ENCODE assay signal across 22 cellular contexts in genomic region chr19:16637535-16637934, GRCh38. TPM values are rescaled to one million over a fixed set of nuclear protein-coding genes. Genes with fewer than 3 reads are reported as not detected.
DNase-seq lines count a peak whose midpoint lies in the region; ATAC-seq lines count a peak whose summit lies in the region.
"Had no signal": no experiment of that assay in that cellular context is flagged by ENCODE, and none has a peak within 500 bp of the region (broad histone marks: within the 10 kb centered on the region; RNA-seq: fewer than 3 reads in every experiment).

No MANE protein-coding gene starts in this region.

- no peaks in the 10 kb centered on the region for H3K9me3 Mint-ChIP-seq in activated T-cell treated with anti-CD3 and anti-CD28 coated beads, Interleukin-2, amount 50 U/mL, for 24 hours
- H3K9me3 Mint-ChIP-seq in activated T-cell treated with anti-CD3 and anti-CD28 coated beads, Interleukin-2, amount 50 U/mL, for 4 hours = no peaks in the 10 kb centered on the region
- H3K9me3 Mint-ChIP-seq in stimulated activated naive B cell treated with anti-CD40 and anti-IgM and Interleukin-4, amounts not matched to agents 10 μg/mL and 1 μg/mL and 100 μg/mL, for 72 hours = no peaks in the 10 kb centered on the region
- H3K9me3 Mint-ChIP-seq: activated naive CD8-positive, alpha-beta T cell treated with anti-CD3 and anti-CD28 coated beads, Interleukin-2, amount 10 ng/mL, durations not matched to agents 7 days and 5 days; dendritic cell treated with granulocyte-macrophage colony-stimulating factor and Interleukin-4, amounts not matched to agents 40 ng/mL and 50 ng/mL, for 4 days; T-helper 2 cell treated with Interferon-gamma antibody and Interleukin-4, amounts not matched to agents 5 μg/mL and 100 μg/mL, for 36 hours had no signal

- H3K27me3 Mint-ChIP-seq in activated T-cell treated with anti-CD3 and anti-CD28 coated beads, Interleukin-2, amount 50 U/mL, for 24 hours = no peaks in the 10 kb centered on the region
- no peaks in the 10 kb centered on the region for H3K27me3 Mint-ChIP-seq in activated T-cell treated with anti-CD3 and anti-CD28 coated beads, Interleukin-2, amount 50 U/mL, for 4 hours (ENCODE audit: low read depth)
- no peaks in the 10 kb centered on the region for H3K27me3 Mint-ChIP-seq in stimulated activated naive B cell treated with anti-CD40 and anti-IgM and Interleukin-4, amounts not matched to agents 10 μg/mL and 1 μg/mL and 100 μg/mL, for 72 hours
- H3K27me3 Mint-ChIP-seq: activated CD4-positive, alpha-beta T cell treated with anti-CD3 and anti-CD28 coated beads for 36 hours; activated naive CD8-positive, alpha-beta T cell treated with anti-CD3 and anti-CD28 coated beads, Interleukin-2, amount 10 ng/mL, durations not matched to agents 7 days and 5 days; dendritic cell treated with granulocyte-macrophage colony-stimulating factor and Interleukin-4, amounts not matched to agents 40 ng/mL and 50 ng/mL, for 4 days had no signal

- H3K4me3 Mint-ChIP-seq in activated T-cell treated with anti-CD3 and anti-CD28 coated beads, Interleukin-2, amount 50 U/mL, for 24 hours = no peak overlapping the region
- no peak overlapping the region for H3K4me3 Mint-ChIP-seq in activated T-cell treated with anti-CD3 and anti-CD28 coated beads, Interleukin-2, amount 50 U/mL, for 4 hours
- H3K4me3 Mint-ChIP-seq in stimulated activated naive B cell treated with anti-CD40 and anti-IgM and Interleukin-4, amounts not matched to agents 10 μg/mL and 1 μg/mL and 100 μg/mL, for 72 hours = no peak overlapping the region
- H3K4me3 Mint-ChIP-seq: activated CD4-positive, alpha-beta T cell treated with anti-CD3 and anti-CD28 coated beads for 36 hours; activated naive CD8-positive, alpha-beta T cell treated with anti-CD3 and anti-CD28 coated beads, Interleukin-2, amount 10 ng/mL, durations not matched to agents 7 days and 5 days; dendritic cell treated with granulocyte-macrophage colony-stimulating factor and Interleukin-4, amounts not matched to agents 40 ng/mL and 50 ng/mL, for 4 days; T-helper 2 cell treated with Interferon-gamma antibody and Interleukin-4, amounts not matched to agents 5 μg/mL and 100 μg/mL, for 36 hours had no signal

- no peak overlapping the region for H3K4me3 ChIP-seq in SK-N-MC
- H3K4me3 ChIP-seq: right atrium auricular region had no signal

- peaks cover 81% of the 10 kb centered on the region for H3K36me3 Mint-ChIP-seq in activated T-cell treated with anti-CD3 and anti-CD28 coated beads, Interleukin-2, amount 50 U/mL, for 24 hours (ENCODE audit: low read depth)
- peaks cover 10% of the 10 kb centered on the region for H3K36me3 Mint-ChIP-seq in activated T-cell treated with anti-CD3 and anti-CD28 coated beads, Interleukin-2, amount 50 U/mL, for 4 hours (ENCODE audit: insufficient read depth)
- H3K36me3 Mint-ChIP-seq in stimulated activated naive B cell treated with anti-CD40 and anti-IgM and Interleukin-4, amounts not matched to agents 10 μg/mL and 1 μg/mL and 100 μg/mL, for 72 hours = peaks cover 27 to 51% of the 10 kb centered on the region in 2 donors

- peak overlapping the region; percentile 75; the same call in 1 of the 2 replicates for H3K27ac ChIP-seq in SK-N-MC
- H3K27ac ChIP-seq: brain microvascular endothelial cell, right atrium auricular region had no signal

- H3K36me3 ChIP-seq in SK-N-MC (ENCODE audit: insufficient read depth, low read length) = peaks cover 59% of the 10 kb centered on the region

- no peak overlapping the region for H3K9ac ChIP-seq in SK-N-MC (ENCODE audit: insufficient read length)

- no peaks in the 10 kb centered on the region for H3K9me3 ChIP-seq in SK-N-MC (ENCODE audit: low read depth, low read length)
- H3K9me3 ChIP-seq: right atrium auricular region had no signal

- no peak for ATAC-seq in activated T-cell treated with anti-CD3 and anti-CD28 coated beads, Interleukin-2, amount 50 U/mL, for 4 hours
- ATAC-seq in left lobe of liver (peak; percentile 63), GM18867 (IDR thresholded peaks at IDR 0.05; ENCODE audit: unreplicated experiment) (no peak), HG02763 (IDR thresholded peaks at IDR 0.05; ENCODE audit: unreplicated experiment) (no peak)
- ATAC-seq in stimulated activated naive B cell treated with anti-CD40 and anti-IgM and Interleukin-4, amounts not matched to agents 10 μg/mL and 1 μg/mL and 100 μg/mL, for 72 hours (replicated peaks) = no peak
- ATAC-seq: activated CD4-positive, alpha-beta T cell treated with anti-CD3 and anti-CD28 coated beads for 36 hours had no signal

- H3K4me1 Mint-ChIP-seq in activated T-cell treated with anti-CD3 and anti-CD28 coated beads, Interleukin-2, amount 50 U/mL, for 24 hours (ENCODE audit: low read depth) = peaks cover 21% of the 10 kb centered on the region
- H3K4me1 Mint-ChIP-seq in activated T-cell treated with anti-CD3 and anti-CD28 coated beads, Interleukin-2, amount 50 U/mL, for 4 hours (ENCODE audit: low read depth) = peaks cover 9% of the 10 kb centered on the region
- H3K4me1 Mint-ChIP-seq in stimulated activated naive B cell treated with anti-CD40 and anti-IgM and Interleukin-4, amounts not matched to agents 10 μg/mL and 1 μg/mL and 100 μg/mL, for 72 hours = peaks cover 9 to 21% of the 10 kb centered on the region in 2 donors

- peak overlapping the region; percentile 58 for H3K27ac Mint-ChIP-seq in activated T-cell treated with anti-CD3 and anti-CD28 coated beads, Interleukin-2, amount 50 U/mL, for 24 hours
- peak overlapping the region; percentile 20 for H3K27ac Mint-ChIP-seq in stimulated activated naive B cell treated with anti-CD40 and anti-IgM and Interleukin-4, amounts not matched to agents 10 μg/mL and 1 μg/mL and 100 μg/mL, for 72 hours
- H3K27ac Mint-ChIP-seq: activated CD4-positive, alpha-beta T cell treated with anti-CD3 and anti-CD28 coated beads for 36 hours; activated naive CD8-positive, alpha-beta T cell treated with anti-CD3 and anti-CD28 coated beads, Interleukin-2, amount 10 ng/mL, durations not matched to agents 7 days and 5 days; dendritic cell treated with granulocyte-macrophage colony-stimulating factor and Interleukin-4, amounts not matched to agents 40 ng/mL and 50 ng/mL, for 4 days; T-helper 2 cell treated with Interferon-gamma antibody and Interleukin-4, amounts not matched to agents 5 μg/mL and 100 μg/mL, for 36 hours had no signal

- DNase-seq in activated T-cell treated with anti-CD3 and anti-CD28 coated beads, Interleukin-2, amount 50 U/mL, for 24 hours = no peak
- no peak for DNase-seq in activated T-cell treated with anti-CD3 and anti-CD28 coated beads, Interleukin-2, amount 50 U/mL, for 4 hours
- peak; percentile 32 for DNase-seq in SK-N-MC (ENCODE audit: low read depth, low spot score)
- DNase-seq in left lobe of liver (ENCODE audit: low spot score) = no peak
- DNase-seq in stimulated activated naive B cell treated with anti-CD40 and anti-IgM and Interleukin-4, amounts not matched to agents 10 μg/mL and 1 μg/mL and 100 μg/mL, for 72 hours = no peak
- DNase-seq in NCI-H748 (lab: John Stamatoyannopoulos, UW; ENCODE audit: unreplicated experiment) = no peak
- DNase-seq: activated CD4-positive, alpha-beta T cell treated with anti-CD3 and anti-CD28 coated beads for 36 hours; activated naive CD8-positive, alpha-beta T cell treated with anti-CD3 and anti-CD28 coated beads, Interleukin-2, amount 10 ng/mL, durations not matched to agents 7 days and 5 days; activated T-cell treated with anti-CD3 and anti-CD28 coated beads for 4 hours; brain microvascular endothelial cell; EL; erythroblast; head of caudate nucleus; mammary epithelial cell; MM.1S; NCI-H1694 treated with DMSO at 0.1 percent for 48 hours; NCI-H446 had no signal

RNA-seq across cellular contexts. Expression of gene MED26, which starts 9.5 kb away (rescaled TPM):
- total RNA-seq in activated T-cell treated with anti-CD3 and anti-CD28 coated beads, Interleukin-2, amount 50 U/mL, for 4 hours = 10 to 100 TPM; 17.4 to 19.5 (median 18.2) TPM
- total RNA-seq in left lobe of liver = 6.0 TPM

RNA-seq across cellular contexts. Expression of gene SMIM7, which starts 22.4 kb away (rescaled TPM):
- total RNA-seq in activated T-cell treated with anti-CD3 and anti-CD28 coated beads, Interleukin-2, amount 50 U/mL, for 4 hours = 10 to 100 TPM; 55.3 to 60.2 (median 60.2) TPM
- 37.9 TPM for total RNA-seq in left lobe of liver

RNA-seq across cellular contexts. Expression of gene TMEM38A, which starts 23.4 kb away (rescaled TPM):
- total RNA-seq in activated T-cell treated with anti-CD3 and anti-CD28 coated beads, Interleukin-2, amount 50 U/mL, for 4 hours = under 1 TPM; 0.27 to 0.89 (median 0.45) TPM
- 6.0 TPM for total RNA-seq in left lobe of liver
